8 cellular contexts compared by ENCODE assay signal in the genomic region with DNA sequence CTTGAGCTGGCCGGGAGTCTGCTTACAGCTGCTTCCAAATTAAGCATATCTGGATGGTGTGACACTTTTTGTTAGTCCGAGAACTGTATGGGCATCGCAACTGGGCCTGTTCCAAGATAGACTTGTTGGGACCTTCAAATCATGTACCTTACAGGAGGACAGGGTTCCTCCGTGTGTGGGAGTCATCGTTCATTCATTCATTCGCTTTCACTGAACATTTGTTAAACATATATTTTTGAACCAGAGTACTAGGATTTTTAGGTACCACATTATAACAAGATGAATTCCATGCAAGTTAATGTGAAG. TPM values are rescaled to one million over a fixed set of nuclear protein-coding genes. Genes with fewer than 3 reads are reported as not detected.
DNase-seq lines count a peak whose midpoint lies in the region; ATAC-seq, FAIRE-seq and TF ChIP-seq lines count a peak whose summit lies in the region.

No MANE protein-coding gene starts in this region.

- no peaks in the 10 kb centered on the region for H3K27me3 Mint-ChIP-seq in activated B cell treated with CpG ODN at 0.5 μM for 24 hours
- peaks cover 2 to 11% (median 3%) of the 10 kb centered on the region in 3 donors for H3K27me3 Mint-ChIP-seq in immature natural killer cell (ENCODE audit: low read depth in 3 of 3)

- CTCF ChIA-PET in activated B cell treated with CpG ODN at 0.5 μM for 24 hours (lab: Charles Lee): interaction anchor here (2.4 kb wide), 1 partner anchor 59 kb away, joined by 15 read pairs; the partner anchor contains the start of gene CAPRIN2

- no peak for TF ChIP-seq CTCF in activated B cell treated with CpG ODN at 0.5 μM for 24 hours (IDR thresholded peaks at IDR 0.05)
- no peak for TF ChIP-seq CTCF in tibial artery (IDR thresholded peaks at IDR 0.05)

- H3K27me3 ChIP-seq in tibial artery: no peaks in the 10 kb centered on the region

- H3K9me3 Mint-ChIP-seq in activated B cell treated with CpG ODN at 0.5 μM for 24 hours (no peaks in the 10 kb centered on the region), immature natural killer cell (no peaks in the 10 kb centered on the region)

- no peak for DNase-seq in activated B cell treated with CpG ODN at 0.5 μM for 24 hours
- no peak for DNase-seq in immature natural killer cell
- DNase-seq in tibial artery: no peak
- DNase-seq in kidney tubule cell (ENCODE audit: low spot score): no peak
- no peak for DNase-seq in COLO829 (ENCODE audit: low spot score)
- no peak for DNase-seq in RCC 7860 (ENCODE audit: low spot score)

- H3K36me3 ChIP-seq in tibial artery: no peaks in the 10 kb centered on the region

- H3K4me3 Mint-ChIP-seq in activated B cell treated with CpG ODN at 0.5 μM for 24 hours: peak overlapping the region; percentile 98
- H3K4me3 Mint-ChIP-seq in immature natural killer cell: peak overlapping the region; percentile 94 to 99 (median 96)

- no peaks in the 10 kb centered on the region for H3K9me3 ChIP-seq in tibial artery

- intact Hi-C loops in activated B cell treated with CpG ODN at 0.5 μM for 24 hours (cut with micrococcal nuclease): loop anchor here (5.0 kb wide), 1 partner anchor 376 kb away; the partner anchor contains the start of gene DDX11
- intact Hi-C loops in tibial artery (cut with DNase I; ENCODE audit: low total_unique reads): loop anchor here (5.0 to 10.0 kb wide), 2 partner anchors 109 to 1314 kb away; partner anchors contain the start of gene ERGIC2

- FAIRE-seq in RCC 7860 (lab: Jason Lieb, UNC): no peak

- H3K4me1 Mint-ChIP-seq in activated B cell treated with CpG ODN at 0.5 μM for 24 hours (peaks cover 37% of the 10 kb centered on the region), immature natural killer cell (peaks cover 40 to 50% of the 10 kb centered on the region in 2 donors)

- H3K36me3 Mint-ChIP-seq in activated B cell treated with CpG ODN at 0.5 μM for 24 hours (ENCODE audit: low read depth) (peaks cover 11% of the 10 kb centered on the region), immature natural killer cell (no peaks in the 10 kb centered on the region)

- POLR2A ChIA-PET in activated B cell treated with CpG ODN at 0.5 μM for 24 hours (lab: Charles Lee): interaction anchor here (0.6 to 2.3 kb wide), 6 partner anchors 26 to 1315 kb away, joined by 3 to 31 read pairs (median 8); partner anchors contain the start of genes CAPRIN2 and ERGIC2

- peak overlapping the region; percentile 82 to 85 for H3K27ac ChIP-seq in tibial artery

- H3K27ac Mint-ChIP-seq in activated B cell treated with CpG ODN at 0.5 μM for 24 hours (peak overlapping the region; percentile 91), immature natural killer cell (peak overlapping the region; percentile 88 to 97 (median 93))

- H3K4me1 ChIP-seq in tibial artery: peaks cover 0 to 35% (median 19%) of the 10 kb centered on the region in 4 donors

- ATAC-seq in GM18907 (IDR thresholded peaks at IDR 0.05; ENCODE audit: unreplicated experiment): peak; percentile 49
- ATAC-seq in HG02884 (IDR thresholded peaks at IDR 0.05; ENCODE audit: unreplicated experiment): peak; percentile 40
- ATAC-seq in activated B cell treated with CpG ODN at 0.5 μM for 24 hours (ENCODE audit: low read depth): no peak

- H3K4me3 ChIP-seq in tibial artery: peak overlapping the region; percentile 82 to 92

RNA-seq across cellular contexts. Expression of gene IPO8, which starts 0.4 kb away (rescaled TPM):
- 52.0 and 55.4 TPM in 2 replicates for total RNA-seq in activated B cell treated with CpG ODN at 0.5 μM for 24 hours
- polyA plus RNA-seq in immature natural killer cell: 10 to 100 TPM in 2 of 3 donors, 1 to 10 TPM in 1; 7.2 to 18.4 (median 11.1) TPM

RNA-seq across cellular contexts. Expression of gene CAPRIN2, which starts 58.7 kb away (rescaled TPM):
- total RNA-seq in activated B cell treated with CpG ODN at 0.5 μM for 24 hours: 17.5 and 18.7 TPM in 2 replicates
- polyA plus RNA-seq in immature natural killer cell: 1 to 10 TPM; 3.0 to 8.8 (median 7.2) TPM
